13 cellular contexts compared by ENCODE assay signal in the genomic region with DNA sequence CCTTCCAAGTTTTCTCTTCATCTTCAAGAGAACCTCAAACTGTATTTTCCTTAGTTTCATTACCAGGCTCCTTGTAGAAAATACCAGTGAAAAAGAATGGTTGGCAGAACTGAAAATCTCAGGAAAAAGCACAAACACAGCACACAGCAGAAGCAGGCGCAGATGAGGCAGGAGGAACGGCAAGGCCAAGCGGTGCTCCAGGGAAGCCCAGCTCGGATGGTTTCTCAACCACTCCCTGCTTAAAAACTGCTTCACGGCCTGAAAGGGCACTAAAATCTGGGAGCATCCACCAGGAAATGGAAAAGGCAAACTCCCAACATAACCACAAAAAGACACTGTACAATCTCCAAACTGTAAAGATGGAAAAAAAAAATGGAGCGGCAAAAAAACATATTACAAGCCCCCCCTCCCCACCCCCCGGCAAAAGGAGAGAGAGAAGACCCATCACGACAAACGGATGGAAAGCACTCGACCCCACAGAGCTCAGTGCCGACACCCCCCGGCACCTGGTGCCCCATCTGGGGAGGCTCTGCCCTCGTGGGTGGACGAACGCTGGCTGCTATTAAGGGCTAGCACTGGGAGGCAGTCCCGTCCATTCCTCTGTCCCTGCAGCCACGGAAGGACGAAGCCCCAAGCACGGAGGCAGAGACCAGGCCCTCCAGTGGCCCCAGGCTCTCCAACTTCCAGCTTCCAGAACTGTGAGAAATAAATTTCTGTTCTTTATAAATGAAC.
DNase-seq lines count a peak whose midpoint lies in the region; ATAC-seq, FAIRE-seq and TF ChIP-seq lines count a peak whose summit lies in the region.
"Had no signal": no experiment of that assay in that cellular context is flagged by ENCODE, and none has a peak within 500 bp of the region (broad histone marks: within the 10 kb centered on the region; RNA-seq: fewer than 3 reads in every experiment).

No MANE protein-coding gene starts in this region.

- TF ChIP-seq POLR2A in body of pancreas (IDR thresholded peaks at IDR 0.05) (no peak), stomach (IDR thresholded peaks at IDR 0.05) (no peak)

- H3K36me3 ChIP-seq in body of pancreas (replicated peaks in 1 of 2; ENCODE audit: insufficient read depth in 1 of 2, low read depth in 2 of 2) (no peaks in the 10 kb centered on the region), stomach (no peaks in the 10 kb centered on the region)
- H3K36me3 ChIP-seq: thyroid gland had no signal

- peak overlapping the region; percentile 20 to 75 (median 50) for H3K27ac ChIP-seq in body of pancreas
- peak overlapping the region; percentile 60 to 86 (median 77) for H3K27ac ChIP-seq in stomach
- H3K27ac ChIP-seq: thyroid gland had no signal

- DNase-seq in NCI-H82 (lab: John Stamatoyannopoulos, UW): peak; percentile 36
- DNase-seq in NCI-H82 treated with DMSO at 0.1 percent for 48 hours (lab: John Stamatoyannopoulos, UW; ENCODE audit: unreplicated experiment): no peak
- DNase-seq in body of pancreas: peak in 2 of 4 donors; percentile 41 to 45
- DNase-seq in left kidney (ENCODE audit: low read depth, low spot score): peak; percentile 33
- no peak for DNase-seq in stomach
- no peak for DNase-seq in stimulated activated CD4-positive, alpha-beta T cell treated with anti-CD3 and anti-CD28 coated beads, Interleukin-4, amount 100 ng/mL, for 1 hour
- DNase-seq in NCI-H187 (lab: John Stamatoyannopoulos, UW): no peak
- no peak for DNase-seq in urothelium cell line (ENCODE audit: low spot score)
- DNase-seq: activated CD8-positive, alpha-beta memory T cell treated with anti-CD3 and anti-CD28 coated beads, Interleukin-2, amount 50 U/mL, for 4 hours; NCI-H226; stimulated activated CD4-positive, alpha-beta T cell treated with anti-CD3 and anti-CD28 coated beads, Interleukin-4, amount 100 ng/mL, for 4 hours; thyroid gland had no signal

- intact Hi-C loops in body of pancreas (cut with DNase I) (no loop called here), stomach (cut with DNase I; ENCODE audit: low total_unique reads) (loop anchor here (10.0 kb wide), 1 partner anchor 140 kb away; no protein-coding TSS in a partner anchor)

- H3K9me3 ChIP-seq in body of pancreas: no peaks in the 10 kb centered on the region
- no peaks in the 10 kb centered on the region for H3K9me3 ChIP-seq in stomach
- H3K9me3 ChIP-seq: thyroid gland had no signal

- H3K4me1 ChIP-seq in body of pancreas (peaks cover 39% of the 10 kb centered on the region), stomach (peaks cover 31 to 64% (median 47%) of the 10 kb centered on the region in 4 donors)

- FAIRE-seq in urothelium cell line (lab: Jason Lieb, UNC): no peak

- peak; percentile 47 for ATAC-seq in body of pancreas
- ATAC-seq: SK-N-SH treated with all-trans-retinoic acid at 6 μM for 48 hours had no signal

- H3K4me3 ChIP-seq in body of pancreas: no peak overlapping the region
- peak overlapping the region in 1 of 4 donors; percentile 18 for H3K4me3 ChIP-seq in stomach
- H3K4me3 ChIP-seq: thyroid gland had no signal

- TF ChIP-seq EP300 in stomach (IDR thresholded peaks at IDR 0.05): no peak

- 27 to 30% methylated on average over 19 of the region's 19 CpGs for WGBS in body of pancreas, 2 donors
- WGBS in stomach, 5 donors: 28 to 39% (median 34%) methylated on average over 19 of the region's 19 CpGs

- no peaks in the 10 kb centered on the region for H3K27me3 ChIP-seq in body of pancreas
- H3K27me3 ChIP-seq in stomach: no peaks in the 10 kb centered on the region
- H3K27me3 ChIP-seq: thyroid gland had no signal

- TF ChIP-seq CTCF in body of pancreas (IDR thresholded peaks at IDR 0.05): peak in 2 of 7 experiments; percentile 2 to 13
- TF ChIP-seq CTCF in stomach (IDR thresholded peaks at IDR 0.05): no peak

Comparison
In these comparisons a context has a peak if more than half of its experiments do, and no peak if none do; other contexts are left out.
1. DNase-seq: peak in NCI-H82 (single experiment) and left kidney (single experiment); none in NCI-H82 treated with DMSO at 0.1 percent for 48 hours (single experiment), stomach (single experiment), stimulated activated CD4-positive, alpha-beta T cell treated with anti-CD3 and anti-CD28 coated beads, Interleukin-4, amount 100 ng/mL, for 1 hour (single experiment), NCI-H187 (0 of 2) and urothelium cell line (single experiment).